ENCODE assay signal across 17 cellular contexts in the genomic region with DNA sequence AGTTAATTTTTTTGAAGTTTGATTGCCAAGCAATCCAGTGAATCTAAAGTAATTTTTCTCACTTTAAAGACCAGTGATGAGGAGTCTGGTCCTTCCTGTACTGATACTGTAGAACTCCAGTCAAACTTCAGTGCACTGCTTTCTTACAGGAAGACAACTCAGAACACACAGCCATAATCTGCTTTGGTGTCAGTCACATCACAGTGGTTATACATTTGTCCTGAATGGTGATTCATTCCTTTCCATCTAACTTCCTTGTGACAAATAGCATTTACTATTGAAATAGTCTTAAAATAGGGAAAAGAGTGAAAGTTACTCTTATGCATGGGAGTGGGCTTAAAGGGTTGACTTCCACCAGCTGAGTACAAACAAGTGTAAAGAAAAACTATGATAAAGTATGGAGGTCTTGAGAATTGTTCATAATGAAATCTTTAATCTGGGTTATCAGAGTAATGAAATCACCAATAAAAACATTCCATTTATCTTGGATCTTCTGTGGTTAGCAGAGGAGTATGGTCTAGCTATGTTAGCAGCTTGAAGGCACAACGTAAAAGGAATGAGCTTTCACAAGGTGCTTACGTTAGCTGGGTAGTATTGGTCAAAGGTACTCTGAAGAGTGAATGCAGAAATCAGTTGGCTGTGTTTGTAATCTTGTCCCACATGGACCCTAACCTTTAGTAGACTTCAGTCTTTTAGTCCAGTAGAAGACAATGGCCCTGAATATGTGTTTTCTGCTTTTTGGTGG. TPM values are rescaled to one million over a fixed set of nuclear protein-coding genes. Genes with fewer than 3 reads are reported as not detected.
DNase-seq lines count a peak whose midpoint lies in the region; ATAC-seq and TF ChIP-seq lines count a peak whose summit lies in the region.
"Had no signal": no experiment of that assay in that cellular context is flagged by ENCODE, and none has a peak within 500 bp of the region (broad histone marks: within the 10 kb centered on the region; RNA-seq: fewer than 3 reads in every experiment).

No MANE protein-coding gene starts in this region.

- H3K27ac Mint-ChIP-seq in CD4-positive, alpha-beta memory T cell, result peak overlapping the region; percentile 31 to 88 (median 78)
- peak overlapping the region; percentile 49 for H3K27ac Mint-ChIP-seq in T-helper 1 cell treated with Interleukin-12 subunit alpha and Interleukin-12 subunit beta and Interleukin-4 antibody, amounts not matched to agents 30 μg/mL and 1 μg/mL, for 36 hours

- no peaks in the 10 kb centered on the region for H3K9me3 Mint-ChIP-seq in CD4-positive, alpha-beta memory T cell
- no peaks in the 10 kb centered on the region for H3K9me3 Mint-ChIP-seq in T-helper 1 cell treated with Interleukin-12 subunit alpha and Interleukin-12 subunit beta and Interleukin-4 antibody, amounts not matched to agents 30 μg/mL and 1 μg/mL, for 36 hours

- no peak overlapping the region for H3K27ac ChIP-seq in CD4-positive, alpha-beta memory T cell (ENCODE audit: low read depth, low read length)
- H3K27ac ChIP-seq: right atrium auricular region, upper lobe of left lung had no signal

- no peaks in the 10 kb centered on the region for H3K27me3 Mint-ChIP-seq in CD4-positive, alpha-beta memory T cell
- H3K27me3 Mint-ChIP-seq in T-helper 1 cell treated with Interleukin-12 subunit alpha and Interleukin-12 subunit beta and Interleukin-4 antibody, amounts not matched to agents 30 μg/mL and 1 μg/mL, for 36 hours (ENCODE audit: low read depth), result no peaks in the 10 kb centered on the region

- no peaks in the 10 kb centered on the region for H3K27me3 ChIP-seq in CD4-positive, alpha-beta memory T cell (ENCODE audit: insufficient read depth, low read length)
- H3K27me3 ChIP-seq: right atrium auricular region, upper lobe of left lung had no signal

- H3K4me3 Mint-ChIP-seq in CD4-positive, alpha-beta memory T cell, result peak overlapping the region in 5 of 8 donors; percentile 10 to 62 (median 49)
- no peak overlapping the region for H3K4me3 Mint-ChIP-seq in T-helper 1 cell treated with Interleukin-12 subunit alpha and Interleukin-12 subunit beta and Interleukin-4 antibody, amounts not matched to agents 30 μg/mL and 1 μg/mL, for 36 hours

- intact Hi-C loops in CD4-positive, alpha-beta memory T cell (cut with micrococcal nuclease), result loop anchor here (2.0 kb wide), 1 partner anchor 21 kb away; no protein-coding TSS in a partner anchor

- H3K36me3 ChIP-seq in CD4-positive, alpha-beta memory T cell (ENCODE audit: insufficient read depth, low read length), result peaks cover 5% of the 10 kb centered on the region

- TF ChIP-seq CTCF in epithelial cell of esophagus (IDR thresholded peaks at IDR 0.05; ENCODE audit: insufficient read depth, low read depth, low read length, missing control alignments), result no peak

- peaks cover 35 to 57% of the 10 kb centered on the region in 2 donors for H3K36me3 Mint-ChIP-seq in CD4-positive, alpha-beta memory T cell
- H3K36me3 Mint-ChIP-seq in T-helper 1 cell treated with Interleukin-12 subunit alpha and Interleukin-12 subunit beta and Interleukin-4 antibody, amounts not matched to agents 30 μg/mL and 1 μg/mL, for 36 hours (ENCODE audit: low read depth), result peaks cover 50% of the 10 kb centered on the region

- no peak for ATAC-seq in HG03159 (IDR thresholded peaks at IDR 0.05; ENCODE audit: unreplicated experiment)
- ATAC-seq in GM19463 (IDR thresholded peaks at IDR 0.05; ENCODE audit: unreplicated experiment), result no peak

- H3K4me1 ChIP-seq in CD4-positive, alpha-beta memory T cell (ENCODE audit: insufficient read depth, low read length), result peaks cover 58% of the 10 kb centered on the region
- H3K4me1 ChIP-seq: right atrium auricular region had no signal

- DNase-seq in CD4-positive, alpha-beta memory T cell, result no peak
- DNase-seq in ELR (ENCODE audit: low read depth) (peak; percentile 36), epithelial cell of esophagus (ENCODE audit: low read depth) (peak; percentile 27), globus pallidus (ENCODE audit: low spot score) (no peak), NCI-H2081 (lab: John Stamatoyannopoulos, UW) (no peak)
- DNase-seq: activated CD4-positive, alpha-beta T cell treated with anti-CD3 and anti-CD28 coated beads for 48 hours; activated naive CD4-positive, alpha-beta T cell; cortex of kidney; NCI-H1417; NCI-H524; nucleus accumbens; stimulated activated CD4-positive, alpha-beta T cell treated with anti-CD3 and anti-CD28 coated beads, Interleukin-12 subunit alpha, Interleukin-12 subunit beta, amount 100 ng/mL, for 4 hours; upper lobe of left lung had no signal

- CTCF ChIA-PET in CD4-positive, alpha-beta memory T cell (lab: Charles Lee; ENCODE audit: partially characterized antibody), result interaction anchor here (2.4 kb wide), 1 partner anchor 21 kb away, joined by 28 read pairs; no protein-coding TSS in a partner anchor

- H3K9me3 ChIP-seq in CD4-positive, alpha-beta memory T cell (ENCODE audit: control insufficient read depth in 1 of 2, low read length in 2 of 2), result no peaks in the 10 kb centered on the region
- H3K9me3 ChIP-seq: right atrium auricular region, upper lobe of left lung had no signal

- peaks cover 60 to 88% (median 70%) of the 10 kb centered on the region in 4 donors for H3K4me1 Mint-ChIP-seq in CD4-positive, alpha-beta memory T cell
- peaks cover 56% of the 10 kb centered on the region for H3K4me1 Mint-ChIP-seq in T-helper 1 cell treated with Interleukin-12 subunit alpha and Interleukin-12 subunit beta and Interleukin-4 antibody, amounts not matched to agents 30 μg/mL and 1 μg/mL, for 36 hours (ENCODE audit: low read depth)

- H3K4me3 ChIP-seq in CD4-positive, alpha-beta memory T cell (ENCODE audit: low read length in 2 of 2), result no peak overlapping the region
- no peak overlapping the region for H3K4me3 ChIP-seq in epithelial cell of esophagus (ENCODE audit: low read length)
- H3K4me3 ChIP-seq: right atrium auricular region, upper lobe of left lung had no signal

- POLR2A ChIA-PET in CD4-positive, alpha-beta memory T cell (lab: Charles Lee; ENCODE audit: partially characterized antibody), result interaction anchor here (0.5 kb wide), 1 partner anchor 10 kb away, joined by 3 read pairs; no protein-coding TSS in a partner anchor

RNA-seq across cellular contexts. Expression of a gene that starts 41.5 kb away (rescaled TPM):
- total RNA-seq in CD4-positive, alpha-beta memory T cell, result 100 to 1,000 TPM; 116 to 123 TPM
- polyA plus RNA-seq in CD4-positive, alpha-beta memory T cell, result 10 to 100 TPM; 54.0 to 75.4 TPM

Comparison
In these comparisons a context has a peak if more than half of its experiments do, and no peak if none do; other contexts are left out.
1. DNase-seq: peak in ELR (single experiment) and epithelial cell of esophagus (single experiment); none in CD4-positive, alpha-beta memory T cell (0 of 5), globus pallidus (single experiment) and NCI-H2081 (0 of 2).